Comparison of ENCODE assay signal across 8 cellular contexts in genomic region chr17:35578929-35579448, GRCh38. TPM values are rescaled to one million over a fixed set of nuclear protein-coding genes. Genes with fewer than 3 reads are reported as not detected.
A peak's percentile ranks its signal among the peaks of the same experiment; 100 is the strongest.
DNase-seq lines count a peak whose midpoint lies in the region; ATAC-seq and TF ChIP-seq lines count a peak whose summit lies in the region.

No MANE protein-coding gene starts in this region.

- CTCF ChIA-PET in Panc1 (lab: Charles Lee) = interaction anchor here (0.5 to 0.6 kb wide), 2 partner anchors 23 to 397 kb away, joined by 3 to 7 read pairs; no protein-coding TSS in a partner anchor

- BruUV-seq in Panc1 (replicated peaks; lab: Mats Ljungman, UMichigan) = TSS peak; percentile 67

- no peak overlapping the region for H3K23ac ChIP-seq in trophoblast cell (ENCODE audit: low read length)

- WGBS in trophoblast cell (ENCODE audit: extremely low coverage, insufficient coverage, insufficient read length) = no CpG with 5 or more reads among the region's 12 CpGs

- in situ Hi-C loops in Panc1 (cut with HindIII; ENCODE audit: low pct_unique_long_range_greater_than_20kb, low sequenced_read_pairs) = no loop called here

- H3K14ac ChIP-seq in trophoblast cell (ENCODE audit: low read length) = peak overlapping the region; percentile 93

- peak overlapping the region; percentile 89 for H2AFZ ChIP-seq in trophoblast cell (ENCODE audit: insufficient read depth, low read length, poor library complexity)

- H3K9ac ChIP-seq in ES-I3 (ENCODE audit: low read depth, low read length) (peak overlapping the region; percentile 86), trophoblast cell (ENCODE audit: low read length) (peak overlapping the region; percentile 97)

- H3K27me3 ChIP-seq in Panc1 (ENCODE audit: control insufficient read depth, insufficient read depth, low read length) (no peaks in the 10 kb centered on the region), trophoblast cell (ENCODE audit: insufficient read depth, low read length) (no peaks in the 10 kb centered on the region)

- peaks cover 10% of the 10 kb centered on the region for H3K79me1 ChIP-seq in trophoblast cell (ENCODE audit: low read length)

- peak overlapping the region; percentile 90 for H3K18ac ChIP-seq in trophoblast cell (ENCODE audit: low read length)

- peak overlapping the region; percentile 79 for H2BK120ac ChIP-seq in trophoblast cell (ENCODE audit: insufficient read depth, low read length, poor library complexity)

- peak overlapping the region; percentile 89 for H3K4ac ChIP-seq in trophoblast cell (ENCODE audit: low read depth, low read length)

- no peaks in the 10 kb centered on the region; the same call in 1 of the 2 replicates for H3K36me3 ChIP-seq in ES-I3 (ENCODE audit: insufficient read depth, low read length)
- no peaks in the 10 kb centered on the region; the same call in 1 of the 2 replicates for H3K36me3 ChIP-seq in Panc1 (ENCODE audit: control insufficient read depth, insufficient read depth, low read length)
- H3K36me3 ChIP-seq in trophoblast cell (ENCODE audit: control insufficient read depth in 1 of 2, insufficient read depth in 2 of 2, low read length in 2 of 2) = peaks cover under 1 to 4% of the 10 kb centered on the region in 2 experiments

- peak overlapping the region; percentile 81 for H2BK5ac ChIP-seq in trophoblast cell (ENCODE audit: low read depth, low read length, poor library complexity)

- H3K79me2 ChIP-seq in trophoblast cell (ENCODE audit: control insufficient read depth, insufficient read depth, low read length, poor library complexity) = peaks cover 7% of the 10 kb centered on the region

- H3K4me3 ChIP-seq in Panc1 (ENCODE audit: low read depth in 2 of 2, low read length in 2 of 2) = peak overlapping the region; percentile 73 to 85
- peak overlapping the region; percentile 84 for H3K4me3 ChIP-seq in epithelial cell of proximal tubule (ENCODE audit: low read depth, low read length)
- H3K4me3 ChIP-seq in trophoblast cell (ENCODE audit: low read depth, low read length) = peak overlapping the region; percentile 89

- intact Hi-C loops in Panc1 (cut with micrococcal nuclease; ENCODE audit: unreplicated experiment) = no loop called here

- peak overlapping the region; percentile 75 for H4K91ac ChIP-seq in trophoblast cell (ENCODE audit: low read depth, low read length)

- H2AK5ac ChIP-seq in trophoblast cell (ENCODE audit: low read length) = no peak overlapping the region

- POLR2A ChIA-PET in Panc1 (lab: Charles Lee) = interaction anchor here (0.6 to 1.3 kb wide), 4 partner anchors 8 to 275 kb away, joined by 3 to 5 read pairs (median 4); partner anchors contain the start of gene AP2B1

- DNase-seq in Panc1 (ENCODE audit: low read depth, low spot score) (no peak), epithelial cell of proximal tubule (ENCODE audit: low read depth) (no peak), trophoblast cell (no peak), HK-2 (ENCODE audit: unreplicated experiment) (no peak), EL (no peak)

- H2BK12ac ChIP-seq in trophoblast cell (ENCODE audit: low read length) = no peak overlapping the region

- H3K4me2 ChIP-seq in trophoblast cell (ENCODE audit: low read length) = peak overlapping the region; percentile 95

- peak overlapping the region; percentile 95 for H4K12ac ChIP-seq in trophoblast cell (ENCODE audit: low read depth, low read length)

- H3K4me1 ChIP-seq in ES-I3 (ENCODE audit: insufficient read depth, low read length) (peaks cover 4% of the 10 kb centered on the region; the same call in 1 of the 2 replicates), Panc1 (ENCODE audit: control insufficient read depth, insufficient read depth, low read length) (peaks cover 19% of the 10 kb centered on the region), trophoblast cell (ENCODE audit: control insufficient read depth in 1 of 2, insufficient read depth in 2 of 2, low read length in 2 of 2) (peaks cover 3 to 6% of the 10 kb centered on the region in 2 experiments)

- H3K9me3 ChIP-seq in ES-I3 (ENCODE audit: control insufficient read depth, insufficient read depth, low read length) (no peaks in the 10 kb centered on the region), Panc1 (ENCODE audit: control insufficient read depth, insufficient read depth, low read depth, low read length) (no peaks in the 10 kb centered on the region), trophoblast cell (ENCODE audit: insufficient read depth, low read depth, low read length) (no peaks in the 10 kb centered on the region)

- TF ChIP-seq CTCF in Panc1 (IDR thresholded peaks at IDR 0.05) (no peak), epithelial cell of proximal tubule (conservative IDR thresholded peaks at IDR 0.05; ENCODE audit: low read depth, low read length) (no peak)

- peak overlapping the region; percentile 99 for H4K8ac ChIP-seq in trophoblast cell (ENCODE audit: low read depth, low read length)

- no peak for ATAC-seq in Panc1
- ATAC-seq in GM19351 (IDR thresholded peaks at IDR 0.05; ENCODE audit: unreplicated experiment) = no peak
- ATAC-seq in GM19395 (IDR thresholded peaks at IDR 0.05; ENCODE audit: unreplicated experiment) = no peak

- H3K27ac ChIP-seq in Panc1 (ENCODE audit: low read length) = peak overlapping the region; percentile 87
- H3K27ac ChIP-seq in trophoblast cell (ENCODE audit: low read depth, low read length) = peak overlapping the region; percentile 64

RNA-seq across cellular contexts. Expression of gene PEX12, which starts 0.6 kb away (rescaled TPM):
- total RNA-seq in Panc1 (2021; ENCODE audit: unreplicated experiment) (6.6 TPM), epithelial cell of proximal tubule (2.0 and 4.2 TPM in 2 replicates)
- 5.4 TPM for polyA plus RNA-seq in Panc1 (2012; ENCODE audit: insufficient read length)
- 3.6 and 4.0 TPM in 2 replicates for polyA plus RNA-seq in trophoblast cell (2013)

RNA-seq across cellular contexts. Expression of gene AP2B1, which starts 8.1 kb away (rescaled TPM):
- 446 TPM for total RNA-seq in Panc1 (2021; ENCODE audit: unreplicated experiment)
- polyA plus RNA-seq in Panc1 (2012; ENCODE audit: insufficient read length) = 168 TPM
- 134 and 142 TPM in 2 replicates for total RNA-seq in epithelial cell of proximal tubule
- polyA plus RNA-seq in trophoblast cell (2013) = 74.9 and 77.3 TPM in 2 replicates

RNA-seq across cellular contexts. Expression of gene SLFN14, which starts 18.4 kb away (rescaled TPM):
- total RNA-seq in Panc1 (2021; ENCODE audit: unreplicated experiment) (not detected), epithelial cell of proximal tubule (not detected in 2 replicates)
- not detected for polyA plus RNA-seq in Panc1 (2012; ENCODE audit: insufficient read length)
- polyA plus RNA-seq in trophoblast cell (2013) = 0.01 TPM in 1 of 2 replicates, not detected in the other

RNA-seq across cellular contexts. Expression of gene SLFN12L, which starts 41.5 kb away (rescaled TPM):
- total RNA-seq in Panc1 (2021; ENCODE audit: unreplicated experiment) (0.33 TPM), epithelial cell of proximal tubule (not detected in 2 replicates)
- polyA plus RNA-seq in Panc1 (2012; ENCODE audit: insufficient read length) = not detected
- polyA plus RNA-seq in trophoblast cell (2013) = not detected in 2 replicates
